In the genomic region with DNA sequence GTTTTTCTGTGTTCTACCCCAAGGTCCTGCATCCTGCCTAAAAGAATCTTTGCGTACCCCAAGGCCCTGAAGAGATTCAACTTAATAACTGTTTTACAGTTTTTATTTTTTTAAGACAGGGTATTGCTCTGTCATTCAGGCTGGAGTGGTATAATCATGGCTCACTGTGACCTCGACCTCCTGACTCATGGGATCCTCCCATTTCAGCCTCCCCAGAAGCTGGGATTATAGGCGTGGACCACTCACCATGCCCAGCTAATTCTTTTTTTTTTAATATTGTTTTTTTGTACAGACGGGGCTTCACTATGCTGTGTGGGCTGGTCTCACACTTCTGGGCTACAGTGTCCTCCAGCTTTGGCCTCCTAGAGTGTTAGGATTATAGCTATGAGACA, we compare ENCODE assay signal across 16 cellular contexts. TPM values are rescaled to one million over a fixed set of nuclear protein-coding genes. Genes with fewer than 3 reads are reported as not detected.
DNase-seq lines count a peak whose midpoint lies in the region; FAIRE-seq and TF ChIP-seq lines count a peak whose summit lies in the region.
"Had no signal": no experiment of that assay in that cellular context is flagged by ENCODE, and none has a peak within 500 bp of the region (broad histone marks: within the 10 kb centered on the region; RNA-seq: fewer than 3 reads in every experiment).

No MANE protein-coding gene starts in this region.

- H4K20me1 ChIP-seq in endothelial cell of umbilical vein (replicated peaks; ENCODE audit: control insufficient read depth, extremely low read depth, insufficient read depth, low read length): no peaks in the 10 kb centered on the region
- H4K20me1 ChIP-seq in smooth muscle cell (ENCODE audit: low read depth): peaks cover 10% of the 10 kb centered on the region

- no TSS peak for BruUV-seq in endothelial cell of umbilical vein (replicated peaks; lab: Mats Ljungman, UMichigan)

- 91% methylated on average over 4 of the region's 4 CpGs for WGBS in smooth muscle cell (ENCODE audit: low lambda C conversion rate)
- 86 to 88% methylated on average over 4 of the region's 4 CpGs for WGBS in sigmoid colon, 2 donors

- H3K27ac ChIP-seq in endothelial cell of umbilical vein (ENCODE audit: insufficient read depth, low read depth, low read length) (peak overlapping the region; percentile 65), smooth muscle cell (ENCODE audit: low read depth) (peak overlapping the region; percentile 26), sigmoid colon (no peak overlapping the region)
- H3K27ac ChIP-seq: colonic mucosa, right atrium auricular region, upper lobe of right lung had no signal

- H3K79me2 ChIP-seq in endothelial cell of umbilical vein (ENCODE audit: control insufficient read depth, insufficient read depth, low read length) (peaks cover 18% of the 10 kb centered on the region), smooth muscle cell (ENCODE audit: low read depth) (peaks cover 13% of the 10 kb centered on the region)

- peaks cover 36% of the 10 kb centered on the region for H3F3A ChIP-seq in smooth muscle cell (ENCODE audit: low read depth)

- DNase-seq in HCEC 1CT: peak; percentile 79
- peak; percentile 45 for DNase-seq in RKO (ENCODE audit: low spot score)
- DNase-seq in endothelial cell of umbilical vein (ENCODE audit: low read depth, low spot score): peak; percentile 47
- DNase-seq in smooth muscle cell (lab: John Stamatoyannopoulos, UW; ENCODE audit: unreplicated experiment): no peak
- DNase-seq in activated gamma-delta T cell (lab: John Stamatoyannopoulos, UW): no peak
- no peak for DNase-seq in Kasumi-1 (lab: John Stamatoyannopoulos, UW)
- DNase-seq in OCI-M2 (lab: John Stamatoyannopoulos, UW; ENCODE audit: unreplicated experiment): no peak
- DNase-seq in sigmoid colon: no peak
- DNase-seq: activated CD4-positive, alpha-beta T cell treated with anti-CD3 and anti-CD28 coated beads, Interleukin-2, amount 50 U/mL, for 1 hour; colonic mucosa; NCI-H524; stimulated activated CD4-positive, alpha-beta T cell treated with anti-CD3 and anti-CD28 coated beads, Interleukin-4, amount 100 ng/mL, for 24 hours; upper lobe of right lung had no signal

- no peak for TF ChIP-seq EP300 in sigmoid colon (IDR thresholded peaks at IDR 0.05)

- no peaks in the 10 kb centered on the region for H3K9me1 ChIP-seq in endothelial cell of umbilical vein (replicated peaks; ENCODE audit: control insufficient read depth, extremely low read depth, insufficient read depth, low read length)

- H2AFZ ChIP-seq in endothelial cell of umbilical vein (ENCODE audit: low read depth, low read length): no peak overlapping the region
- no peak overlapping the region for H2AFZ ChIP-seq in smooth muscle cell (ENCODE audit: low read depth)
- H2AFZ ChIP-seq: GM23338 had no signal

- FAIRE-seq in endothelial cell of umbilical vein (lab: Jason Lieb, UNC): peak; percentile 90

- POLR2A ChIA-PET in endothelial cell of umbilical vein (lab: Charles Lee): interaction anchor here (2.0 kb wide), 1 partner anchor 9 kb away, joined by 6 read pairs; a partner anchor contains a TSS

- H3K9me3 ChIP-seq in endothelial cell of umbilical vein (replicated peaks; ENCODE audit: control insufficient read depth, insufficient read depth, low read length): no peaks in the 10 kb centered on the region
- no peaks in the 10 kb centered on the region for H3K9me3 ChIP-seq in smooth muscle cell (replicated peaks; ENCODE audit: low read depth)
- H3K9me3 ChIP-seq in sigmoid colon: no peaks in the 10 kb centered on the region
- H3K9me3 ChIP-seq: colonic mucosa, right atrium auricular region, upper lobe of right lung had no signal

- dilution Hi-C loops in endothelial cell of umbilical vein (cut with MboI; ENCODE audit: extremely low pct_ligation_motif_present, low sequenced_read_pairs): no loop called here

- H3K27me3 ChIP-seq in endothelial cell of umbilical vein (ENCODE audit: control insufficient read depth in 2 of 2, insufficient read depth in 2 of 2, low read length in 2 of 2) (no peaks in the 10 kb centered on the region), smooth muscle cell (ENCODE audit: low read depth) (no peaks in the 10 kb centered on the region), sigmoid colon (no peaks in the 10 kb centered on the region)
- H3K27me3 ChIP-seq: colonic mucosa, right atrium auricular region, upper lobe of right lung had no signal

- H3K36me3 ChIP-seq in endothelial cell of umbilical vein (ENCODE audit: control insufficient read depth in 2 of 2, extremely low read depth in 1 of 2, insufficient read depth in 2 of 2, low read length in 2 of 2) (peaks cover 7 to 32% of the 10 kb centered on the region in 2 experiments), smooth muscle cell (ENCODE audit: low read depth) (no peaks in the 10 kb centered on the region), sigmoid colon (peaks cover 35 to 87% (median 59%) of the 10 kb centered on the region in 4 donors)

- intact Hi-C loops in endothelial cell of umbilical vein (cut with micrococcal nuclease): loop anchor here (1.0 kb wide), 1 partner anchor 8 kb away; no protein-coding TSS in a partner anchor
- intact Hi-C loops in sigmoid colon (cut with DNase I): no loop called here

- H3K4me2 ChIP-seq in endothelial cell of umbilical vein (ENCODE audit: insufficient read depth, low read length) (peak overlapping the region; percentile 17), smooth muscle cell (no peak overlapping the region)
- H3K4me2 ChIP-seq: GM23338 had no signal

- peak overlapping the region; percentile 17 for H3K9ac ChIP-seq in endothelial cell of umbilical vein (replicated peaks; ENCODE audit: extremely low read depth, insufficient read depth, low read length)
- no peak overlapping the region for H3K9ac ChIP-seq in smooth muscle cell (ENCODE audit: low read depth)

- CTCF ChIA-PET in endothelial cell of umbilical vein (lab: Charles Lee): interaction anchor here (2.0 to 3.4 kb wide), 3 partner anchors 10 to 40 kb away, joined by 8 to 18 read pairs (median 8); a partner anchor contains a TSS

- no peak for TF ChIP-seq POLR2A in endothelial cell of umbilical vein (IDR thresholded peaks at IDR 0.05; ENCODE audit: low read depth, low read length)
- no peak for TF ChIP-seq POLR2A in sigmoid colon (IDR thresholded peaks at IDR 0.05)

- peaks cover 54% of the 10 kb centered on the region for H3K4me1 ChIP-seq in endothelial cell of umbilical vein (ENCODE audit: control insufficient read depth, extremely low read depth, insufficient read depth, low read length)
- peaks cover 6% of the 10 kb centered on the region for H3K4me1 ChIP-seq in smooth muscle cell (ENCODE audit: low read depth)
- H3K4me1 ChIP-seq in sigmoid colon: peaks cover 0 to 24% (median 17%) of the 10 kb centered on the region in 4 donors

- H3K4me3 ChIP-seq in endothelial cell of umbilical vein (replicated peaks in 1 of 3; ENCODE audit: insufficient read depth in 1 of 3, low read depth in 1 of 3, low read length in 3 of 3) (no peak overlapping the region), smooth muscle cell (no peak overlapping the region), sigmoid colon (no peak overlapping the region)
- H3K4me3 ChIP-seq: colonic mucosa, GM23338, lung, right atrium auricular region, upper lobe of right lung had no signal

- TF ChIP-seq CTCF in endothelial cell of umbilical vein (IDR thresholded peaks at IDR 0.05; ENCODE audit: extremely low read depth in 1 of 2, insufficient read depth in 1 of 2, low read depth in 1 of 2, low read length in 2 of 2) (no peak), smooth muscle cell (IDR thresholded peaks at IDR 0.05; ENCODE audit: borderline replicate concordance, insufficient read depth, poor library complexity, severe bottlenecking) (no peak), sigmoid colon (IDR thresholded peaks at IDR 0.05) (no peak)

RNA-seq across cellular contexts. Expression of a gene that starts 9.3 kb away (rescaled TPM):
- 50.2 and 54.3 TPM in 2 replicates for total RNA-seq in endothelial cell of umbilical vein
- polyA plus RNA-seq in endothelial cell of umbilical vein: 35.4 and 40.4 TPM in 2 replicates
- polyA plus RNA-seq in endothelial cell of umbilical vein (2011; cell fraction: cytosol; rRNA removed): 18.0 and 31.7 TPM in 2 replicates
- 58.5 and 65.6 TPM in 2 replicates for polyA plus RNA-seq in endothelial cell of umbilical vein (2011; cell fraction: nucleus; rRNA removed)
- polyA plus RNA-seq in endothelial cell of umbilical vein (2012): 17.9 and 28.1 TPM in 2 replicates
- 21.6 and 30.8 TPM in 2 replicates for polyA minus RNA-seq in endothelial cell of umbilical vein
- 7.8 TPM for polyA minus RNA-seq in endothelial cell of umbilical vein (2011; cell fraction: cytosol; rRNA and poly(A)+ RNA removed)
- polyA minus RNA-seq in endothelial cell of umbilical vein (2011; cell fraction: nucleus; rRNA and poly(A)+ RNA removed): 34.6 and 44.7 TPM in 2 replicates
- 17.9 and 19.4 TPM in 2 replicates for total RNA-seq in smooth muscle cell
- polyA plus RNA-seq in smooth muscle cell: 25.4 and 28.5 TPM in 2 replicates
- total RNA-seq in sigmoid colon: 10 to 100 TPM in 3 of 4 donors, 1 to 10 TPM in 1; 9.6 to 24.1 (median 14.6) TPM
- 10 to 100 TPM in 2 of 3 donors, 1 to 10 TPM in 1; 6.6 to 27.2 (median 10.9) TPM for polyA plus RNA-seq in sigmoid colon

RNA-seq across cellular contexts. Expression of a gene that starts 33.3 kb away (rescaled TPM):
- total RNA-seq in endothelial cell of umbilical vein (0.58 and 0.71 TPM in 2 replicates), smooth muscle cell (0.63 and 2.2 TPM in 2 replicates), sigmoid colon (1 to 10 TPM in 1 of 4 donors, under 1 TPM in 2, not detected in 1; 0.33 to 1.1 (median 0.95) TPM)
- polyA plus RNA-seq in endothelial cell of umbilical vein (0.32 and 0.46 TPM in 2 replicates), smooth muscle cell (0.56 and 0.72 TPM in 2 replicates), sigmoid colon (1 to 10 TPM in 1 of 3 donors, not detected in 2; 2.3 TPM)
- polyA plus RNA-seq in endothelial cell of umbilical vein (2011; cell fraction: cytosol; rRNA removed): 0.06 and 0.10 TPM in 2 replicates
- 0.43 and 0.87 TPM in 2 replicates for polyA plus RNA-seq in endothelial cell of umbilical vein (2011; cell fraction: nucleus; rRNA removed)
- polyA plus RNA-seq in endothelial cell of umbilical vein (2012): 0.12 and 0.25 TPM in 2 replicates
- polyA minus RNA-seq in endothelial cell of umbilical vein: 0.41 TPM in 1 of 2 replicates, not detected in the other
- 1.1 TPM for polyA minus RNA-seq in endothelial cell of umbilical vein (2011; cell fraction: cytosol; rRNA and poly(A)+ RNA removed)
- 0.67 and 1.4 TPM in 2 replicates for polyA minus RNA-seq in endothelial cell of umbilical vein (2011; cell fraction: nucleus; rRNA and poly(A)+ RNA removed)

RNA-seq across cellular contexts. Expression of a gene that starts 48.9 kb away (rescaled TPM):
- total RNA-seq in endothelial cell of umbilical vein (6,127 and 6,180 TPM in 2 replicates), smooth muscle cell (6,157 and 6,793 TPM in 2 replicates), sigmoid colon (1,000 to 10,000 TPM; 1,038 to 2,003 (median 1,212) TPM)
- polyA plus RNA-seq in endothelial cell of umbilical vein (7,850 and 10,663 TPM in 2 replicates), smooth muscle cell (5,089 and 5,332 TPM in 2 replicates), sigmoid colon (1,000 to 10,000 TPM; 2,538 to 4,527 (median 2,852) TPM)
- polyA plus RNA-seq in endothelial cell of umbilical vein (2011; cell fraction: cytosol; rRNA removed): 8,486 and 8,491 TPM in 2 replicates
- 3,539 and 4,015 TPM in 2 replicates for polyA plus RNA-seq in endothelial cell of umbilical vein (2011; cell fraction: nucleus; rRNA removed)
- polyA plus RNA-seq in endothelial cell of umbilical vein (2012): 6,029 and 7,831 TPM in 2 replicates
- 1,957 and 3,242 TPM in 2 replicates for polyA minus RNA-seq in endothelial cell of umbilical vein
- 776 TPM for polyA minus RNA-seq in endothelial cell of umbilical vein (2011; cell fraction: cytosol; rRNA and poly(A)+ RNA removed)
- 664 and 1,635 TPM in 2 replicates for polyA minus RNA-seq in endothelial cell of umbilical vein (2011; cell fraction: nucleus; rRNA and poly(A)+ RNA removed)

Comparison
In these comparisons a context has a peak if more than half of its experiments do, and no peak if none do; other contexts are left out.
1. DNase-seq: peak in HCEC 1CT (single experiment), RKO (single experiment) and endothelial cell of umbilical vein (single experiment); none in smooth muscle cell (single experiment), activated gamma-delta T cell (single experiment), Kasumi-1 (0 of 2), OCI-M2 (single experiment) and sigmoid colon (single experiment).
2. H3K27ac ChIP-seq: peak in endothelial cell of umbilical vein (single experiment) and smooth muscle cell (single experiment); none in sigmoid colon (0 of 4).